12 cellular contexts compared by ENCODE assay signal in genomic region chr9:91195372-91196012, GRCh38.
DNase-seq lines count a peak whose midpoint lies in the region; ATAC-seq, FAIRE-seq and TF ChIP-seq lines count a peak whose summit lies in the region.
"Had no signal": no experiment of that assay in that cellular context is flagged by ENCODE, and none has a peak within 500 bp of the region (broad histone marks: within the 10 kb centered on the region; RNA-seq: fewer than 3 reads in every experiment).

No MANE protein-coding gene starts in this region.

- H3K27ac ChIP-seq in A549 (peak overlapping the region; percentile 73 to 94), fibroblast of lung (ENCODE audit: insufficient read depth, low read length) (peak overlapping the region; percentile 99)
- H3K27ac ChIP-seq: neutrophil had no signal

- H3K4me2 ChIP-seq in A549 (no peak overlapping the region), fibroblast of lung (ENCODE audit: extremely low read depth, insufficient read depth, low read length) (no peak overlapping the region)

- TF ChIP-seq POLR2A in A549 (IDR thresholded peaks at IDR 0.05; ENCODE audit: low read length), result no peak

- no peaks in the 10 kb centered on the region for H4K20me1 ChIP-seq in fibroblast of lung (ENCODE audit: control insufficient read depth, extremely low read depth, insufficient read depth, low read length)

- H3K4me1 ChIP-seq in A549, result peaks cover 50% of the 10 kb centered on the region
- peaks cover 25% of the 10 kb centered on the region for H3K4me1 ChIP-seq in fibroblast of lung (ENCODE audit: control insufficient read depth, extremely low read depth, insufficient read depth, low read length)

- no peaks in the 10 kb centered on the region for H3K79me2 ChIP-seq in fibroblast of lung (ENCODE audit: control insufficient read depth, insufficient read depth, low read length)

- peaks cover 4% of the 10 kb centered on the region for H3K9me3 Mint-ChIP-seq in osteocyte (ENCODE audit: unreplicated experiment)
- H3K9me3 Mint-ChIP-seq in type B pancreatic cell, result no peaks in the 10 kb centered on the region

- TF ChIP-seq CTCF in A549 (IDR thresholded peaks at IDR 0.05), result no peak
- TF ChIP-seq CTCF in fibroblast of lung (conservative IDR thresholded peaks at IDR 0.05 in 1 of 2, IDR thresholded peaks at IDR 0.05 in 1 of 2; ENCODE audit: low read depth in 1 of 2, low read length in 2 of 2), result no peak
- TF ChIP-seq CTCF in osteocyte (IDR thresholded peaks at IDR 0.05), result no peak
- TF ChIP-seq CTCF in type B pancreatic cell (conservative IDR thresholded peaks at IDR 0.05), result no peak

- TF ChIP-seq EP300 in A549 (IDR thresholded peaks at IDR 0.05), result no peak

- H3K27ac Mint-ChIP-seq in T-helper 17 cell (peak overlapping the region; percentile 90), osteocyte (ENCODE audit: unreplicated experiment) (no peak overlapping the region), type B pancreatic cell (no peak overlapping the region)

- peaks cover 16% of the 10 kb centered on the region for H3K4me1 Mint-ChIP-seq in T-helper 17 cell
- H3K4me1 Mint-ChIP-seq in osteocyte (ENCODE audit: unreplicated experiment), result peaks cover 41% of the 10 kb centered on the region
- peaks cover 49% of the 10 kb centered on the region for H3K4me1 Mint-ChIP-seq in type B pancreatic cell (ENCODE audit: unreplicated experiment)

- peaks cover 10% of the 10 kb centered on the region for H3K9me3 ChIP-seq in A549
- H3K9me3 ChIP-seq in T-helper 17 cell (ENCODE audit: control insufficient read depth, low read length, poor library complexity, severe bottlenecking), result no peaks in the 10 kb centered on the region
- H3K9me3 ChIP-seq in fibroblast of lung (ENCODE audit: control insufficient read depth, insufficient read depth, low read depth, low read length), result no peaks in the 10 kb centered on the region
- H3K9me3 ChIP-seq: neutrophil had no signal

- POLR2A ChIA-PET in A549 (lab: Yijun Ruan, JAX), result no interaction called here

- WGBS in A549 (ENCODE audit: missing lambda C conversion rate), result 100% methylated on average over 5 of the region's 5 CpGs

- H2AFZ ChIP-seq in fibroblast of lung (ENCODE audit: low read length), result no peak overlapping the region

- no peaks in the 10 kb centered on the region for H3K27me3 ChIP-seq in fibroblast of lung (ENCODE audit: control insufficient read depth, insufficient read depth, low read length)

- no peak overlapping the region for H3K4me3 ChIP-seq in A549
- H3K4me3 ChIP-seq in fibroblast of lung (replicated peaks in 1 of 4; ENCODE audit: control extremely low read depth in 1 of 4, insufficient read depth in 1 of 4, low read depth in 3 of 4, low read length in 4 of 4), result no peak overlapping the region

- no peak for ATAC-seq in A549
- ATAC-seq in T-helper 17 cell, result no peak
- ATAC-seq in HG03039 (IDR thresholded peaks at IDR 0.05; ENCODE audit: unreplicated experiment), result no peak

- no peak for DNase-seq in A549 (ENCODE audit: low read depth in 1 of 2, low spot score in 1 of 2)
- DNase-seq in T-helper 17 cell, result no peak
- DNase-seq in fibroblast of lung (ENCODE audit: low read depth in 2 of 2), result no peak
- DNase-seq in osteocyte (ENCODE audit: extremely low spot score, unreplicated experiment), result peak; percentile 71
- DNase-seq in stimulated activated CD4-positive, alpha-beta T cell treated with anti-CD3 and anti-CD28 coated beads, Interleukin-2, amount 100 ng/mL, for 24 hours, result no peak
- no peak for DNase-seq in type B pancreatic cell (ENCODE audit: extremely low spot score, unreplicated experiment)
- no peak for DNase-seq in activated effector memory CD4-positive, alpha-beta T cell treated with Interleukin-2 at 50 U/mL for 16 hours
- DNase-seq: activated CD4-positive, alpha-beta T cell treated with anti-CD3 and anti-CD28 coated beads, Interleukin-2, amount 50 U/mL, for 48 hours; NCI-H1694 had no signal

- H3K36me3 ChIP-seq in fibroblast of lung (ENCODE audit: control insufficient read depth, insufficient read depth, low read length), result no peaks in the 10 kb centered on the region
- H3K36me3 ChIP-seq: neutrophil had no signal

- H3K36me3 Mint-ChIP-seq in T-helper 17 cell (ENCODE audit: low read depth) (no peaks in the 10 kb centered on the region), osteocyte (ENCODE audit: unreplicated experiment) (peaks cover 2% of the 10 kb centered on the region), type B pancreatic cell (peaks cover 3% of the 10 kb centered on the region)

- no peak overlapping the region for H3K9ac ChIP-seq in fibroblast of lung (ENCODE audit: insufficient read depth, low read length)

- H3K27me3 Mint-ChIP-seq in T-helper 17 cell (no peaks in the 10 kb centered on the region), osteocyte (ENCODE audit: unreplicated experiment) (no peaks in the 10 kb centered on the region), type B pancreatic cell (no peaks in the 10 kb centered on the region)

- H3K4me3 Mint-ChIP-seq in T-helper 17 cell (no peak overlapping the region), osteocyte (ENCODE audit: unreplicated experiment) (no peak overlapping the region), type B pancreatic cell (no peak overlapping the region)

- no peak for FAIRE-seq in A549 (lab: Jason Lieb, UNC)
- FAIRE-seq: G401.6 had no signal

- CTCF ChIA-PET in A549 (lab: Yijun Ruan, JAX), result interaction anchor here (1.3 to 1.7 kb wide), 2 partner anchors 231 to 280 kb away, joined by 4 to 8 read pairs; no protein-coding TSS in a partner anchor

- TF ChIP-seq RAD21 in A549 (conservative IDR thresholded peaks at IDR 0.05 in 1 of 2, IDR thresholded peaks at IDR 0.05 in 1 of 2), result no peak

TF ChIP-seq in A549, 52 proteins besides CTCF, POLR2A, EP300 and RAD21:
- no peak for TF ChIP-seq PHF8 (IDR thresholded peaks at IDR 0.05; ENCODE audit: borderline replicate concordance, low read depth)
- TF ChIP-seq NR3C1 (IDR thresholded peaks at IDR 0.05), result no peak
- no peak for TF ChIP-seq RFX5 (IDR thresholded peaks at IDR 0.05)
- no peak for TF ChIP-seq POLR2AphosphoS2 (conservative IDR thresholded peaks at IDR 0.05; ENCODE audit: low read length)
- no peak for TF ChIP-seq ZC3H11A (IDR thresholded peaks at IDR 0.05)
- TF ChIP-seq ATOH8 (CRISPR knock-in tag; IDR thresholded peaks at IDR 0.05; ENCODE audit: low read depth), result no peak
- TF ChIP-seq FOSB (CRISPR knock-in tag; IDR thresholded peaks at IDR 0.05), result no peak
